ENCODE assay signal across 8 cellular contexts in genomic region chr15:43187544-43188155, GRCh38. TPM values are rescaled to one million over a fixed set of nuclear protein-coding genes. Genes with fewer than 3 reads are reported as not detected.
DNase-seq lines count a peak whose midpoint lies in the region; ATAC-seq, FAIRE-seq and TF ChIP-seq lines count a peak whose summit lies in the region.

No MANE protein-coding gene starts in this region.

- 51% methylated on average over 2 of the region's 2 CpGs for WGBS in A549 (ENCODE audit: missing lambda C conversion rate)

- POLR2A ChIA-PET in A549 (lab: Yijun Ruan, JAX), result no interaction called here

- CTCF ChIA-PET in A549 (lab: Yijun Ruan, JAX), result interaction anchor here (1.5 kb wide), 1 partner anchor 16 kb away, joined by 6 read pairs; no protein-coding TSS in a partner anchor

- no peaks in the 10 kb centered on the region for H3K27me3 ChIP-seq in brain microvascular endothelial cell (replicated peaks)

- in situ Hi-C loops in brain microvascular endothelial cell (cut with HindIII; ENCODE audit: low pct_ligation_motif_present, low sequenced_read_pairs), result no loop called here

- TF ChIP-seq RAD21 in A549 (conservative IDR thresholded peaks at IDR 0.05 in 1 of 2, IDR thresholded peaks at IDR 0.05 in 1 of 2), result peak; percentile 25 to 49; a peak in 4 of 5 replicates

- ATAC-seq in A549, result no peak
- ATAC-seq in GM18511 (IDR thresholded peaks at IDR 0.05; ENCODE audit: unreplicated experiment), result no peak

- no peak overlapping the region for H3K4me2 ChIP-seq in A549

- TF ChIP-seq CTCF in A549 (IDR thresholded peaks at IDR 0.05) (peak; percentile 55), brain microvascular endothelial cell (IDR thresholded peaks at IDR 0.05; ENCODE audit: low read depth, low read length, missing control alignments) (peak; percentile 64)

- no peak overlapping the region for H3K4me3 ChIP-seq in A549
- H3K4me3 ChIP-seq in brain microvascular endothelial cell (ENCODE audit: low read depth, low read length), result no peak overlapping the region

- FAIRE-seq in A549 (lab: Jason Lieb, UNC), result no peak

- H3K36me3 ChIP-seq in brain microvascular endothelial cell (replicated peaks), result peaks cover 18% of the 10 kb centered on the region

- TF ChIP-seq EP300 in A549 (IDR thresholded peaks at IDR 0.05), result no peak

- H3K9me3 ChIP-seq in A549, result no peaks in the 10 kb centered on the region

- H3K27ac ChIP-seq in A549, result no peak overlapping the region
- H3K27ac ChIP-seq in brain microvascular endothelial cell, result no peak overlapping the region

- DNase-seq in A549 (ENCODE audit: low read depth in 1 of 2, low spot score in 1 of 2), result peak; percentile 41 to 51
- peak; percentile 25 for DNase-seq in Daoy (ENCODE audit: low read depth)
- DNase-seq in NCI-H524 treated with DMSO at 0.1 percent for 48 hours (lab: John Stamatoyannopoulos, UW), result peak; percentile 4
- DNase-seq in brain microvascular endothelial cell, result peak; percentile 56
- DNase-seq in lung microvascular endothelial cell (ENCODE audit: low read depth in 2 of 2), result peak; percentile 76 to 77
- DNase-seq in HuH-7 (ENCODE audit: low spot score), result no peak
- no peak for DNase-seq in HuH-7.5 (ENCODE audit: low spot score)

- TF ChIP-seq POLR2A in A549 (IDR thresholded peaks at IDR 0.05; ENCODE audit: low read length), result no peak

- H3K4me1 ChIP-seq in A549, result peaks cover 6% of the 10 kb centered on the region; the same call in 2 of the 3 replicates

TF ChIP-seq in A549, 52 proteins besides CTCF, POLR2A, EP300 and RAD21:
- TF ChIP-seq PHF8 (IDR thresholded peaks at IDR 0.05; ENCODE audit: borderline replicate concordance, low read depth) (no peak), SMC3 (IDR thresholded peaks at IDR 0.05) (0 out of 3 replicates have a peak, but pooled peaks have one; percentile 16)

RNA-seq across cellular contexts. Expression of gene CCNDBP1, which starts 2.4 kb away (rescaled TPM):
- polyA plus RNA-seq in A549 (2011; rRNA removed) (44.1 and 44.8 TPM in 2 replicates), A549 (2017; fragmentation: RNase III; extraction: RNeasy Plus Mini Kit Qiagen cat#74134 plus additional on column Dnase treatment) (23.3 to 27.9 TPM (median 24.3 TPM) in 3 replicates)
- polyA plus RNA-seq in A549 (2012; cell fraction: cytosol; rRNA removed), result 22.4 and 28.6 TPM in 2 replicates
- 23.8 and 27.2 TPM in 2 replicates for polyA plus RNA-seq in A549 (2012; cell fraction: nucleus; rRNA removed)
- polyA minus RNA-seq in A549 (2011; rRNA and poly(A)+ RNA removed), result 18.1 and 18.6 TPM in 2 replicates
- 38.5 and 59.3 TPM in 2 replicates for total RNA-seq in Daoy (2014; rRNA removed; shearing (Covaris generic))
- 63.4 and 70.6 TPM in 2 replicates for total RNA-seq in lung microvascular endothelial cell

RNA-seq across cellular contexts. Expression of gene EPB42, which starts 33.2 kb away (rescaled TPM):
- polyA plus RNA-seq in A549 (2011; rRNA removed) (not detected in 2 replicates), A549 (2017; fragmentation: RNase III; extraction: RNeasy Plus Mini Kit Qiagen cat#74134 plus additional on column Dnase treatment) (not detected in 3 replicates)
- not detected in 2 replicates for polyA plus RNA-seq in A549 (2012; cell fraction: cytosol; rRNA removed)
- not detected in 2 replicates for polyA plus RNA-seq in A549 (2012; cell fraction: nucleus; rRNA removed)
- polyA minus RNA-seq in A549 (2011; rRNA and poly(A)+ RNA removed), result not detected in 2 replicates
- not detected in 2 replicates for total RNA-seq in Daoy (2014; rRNA removed; shearing (Covaris generic))
- total RNA-seq in lung microvascular endothelial cell, result not detected in 2 replicates

RNA-seq across cellular contexts. Expression of gene TMEM62, which starts 54.3 kb away (rescaled TPM):
- 7.8 and 9.5 TPM in 2 replicates for polyA plus RNA-seq in A549 (2011; rRNA removed)
- polyA plus RNA-seq in A549 (2012; cell fraction: cytosol; rRNA removed), result 2.9 and 3.1 TPM in 2 replicates
- polyA plus RNA-seq in A549 (2012; cell fraction: nucleus; rRNA removed), result 4.4 and 8.9 TPM in 2 replicates
- 6.9 to 7.6 TPM (median 7.5 TPM) in 3 replicates for polyA plus RNA-seq in A549 (2017; fragmentation: RNase III; extraction: RNeasy Plus Mini Kit Qiagen cat#74134 plus additional on column Dnase treatment)
- polyA minus RNA-seq in A549 (2011; rRNA and poly(A)+ RNA removed), result 3.7 and 3.8 TPM in 2 replicates
- 10.1 and 18.6 TPM in 2 replicates for total RNA-seq in Daoy (2014; rRNA removed; shearing (Covaris generic))
- 10.0 and 12.3 TPM in 2 replicates for total RNA-seq in lung microvascular endothelial cell

Comparison
In these comparisons a context has a peak if more than half of its experiments do, and no peak if none do; other contexts are left out.
1. DNase-seq: peak in A549 (2 of 2), Daoy (single experiment), NCI-H524 treated with DMSO at 0.1 percent for 48 hours (single experiment), brain microvascular endothelial cell (single experiment) and lung microvascular endothelial cell (2 of 2); none in HuH-7 (single experiment) and HuH-7.5 (single experiment).